ENCODE assay signal across 14 cellular contexts in the genomic region with DNA sequence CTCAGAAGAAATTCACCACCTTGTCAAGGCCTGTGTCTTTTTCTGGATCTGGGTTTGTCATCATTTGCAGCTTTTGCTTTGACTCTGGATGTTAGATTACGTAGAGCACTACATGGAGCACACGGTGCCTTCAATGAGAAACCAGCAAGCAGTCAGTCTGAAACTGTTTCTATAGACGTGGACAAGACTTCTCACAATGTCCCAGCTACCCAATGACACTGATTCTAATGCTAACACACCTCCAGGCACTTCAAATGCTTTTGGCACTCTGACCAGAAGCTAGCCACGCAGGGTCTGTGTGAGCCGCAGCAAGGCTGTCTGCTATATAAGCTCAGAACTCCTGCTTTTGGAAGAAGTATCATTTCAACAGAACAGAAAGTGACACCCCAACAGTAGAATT. TPM values are rescaled to one million over a fixed set of nuclear protein-coding genes. Genes with fewer than 3 reads are reported as not detected.
DNase-seq lines count a peak whose midpoint lies in the region; ATAC-seq and TF ChIP-seq lines count a peak whose summit lies in the region.
"Had no signal": no experiment of that assay in that cellular context is flagged by ENCODE, and none has a peak within 500 bp of the region (broad histone marks: within the 10 kb centered on the region; RNA-seq: fewer than 3 reads in every experiment).

No MANE protein-coding gene starts in this region.

- H3K4me1 Mint-ChIP-seq in activated CD8-positive, alpha-beta T cell treated with anti-CD3 and anti-CD28 coated beads for 36 hours (ENCODE audit: low read depth) = peaks cover 83% of the 10 kb centered on the region
- peaks cover 73% of the 10 kb centered on the region for H3K4me1 Mint-ChIP-seq in activated CD8-positive, alpha-beta T cell treated with anti-CD3 and anti-CD28 coated beads, Interleukin-2, amount 10 ng/mL, durations not matched to agents 7 days and 5 days (ENCODE audit: low read depth)
- H3K4me1 Mint-ChIP-seq in endothelial cell (ENCODE audit: unreplicated experiment) (peaks cover 45% of the 10 kb centered on the region), chondrocyte (ENCODE audit: low read depth) (peaks cover 32% of the 10 kb centered on the region)
- H3K4me1 Mint-ChIP-seq in stimulated activated memory B cell treated with anti-CD40 and anti-IgM and Interleukin-4, amounts not matched to agents 10 μg/mL and 1 μg/mL and 100 μg/mL, for 72 hours = peaks cover 72% of the 10 kb centered on the region

- H3K9me2 ChIP-seq in OCI-LY1 (ENCODE audit: low read depth, low read length) = no peaks in the 10 kb centered on the region

- H3K27ac Mint-ChIP-seq in activated CD8-positive, alpha-beta T cell treated with anti-CD3 and anti-CD28 coated beads for 36 hours = peak overlapping the region; percentile 76
- H3K27ac Mint-ChIP-seq in activated CD8-positive, alpha-beta T cell treated with anti-CD3 and anti-CD28 coated beads, Interleukin-2, amount 10 ng/mL, durations not matched to agents 7 days and 5 days = no peak overlapping the region
- peak overlapping the region; percentile 1 for H3K27ac Mint-ChIP-seq in endothelial cell (ENCODE audit: unreplicated experiment)
- peak overlapping the region; percentile 58 for H3K27ac Mint-ChIP-seq in stimulated activated memory B cell treated with anti-CD40 and anti-IgM and Interleukin-4, amounts not matched to agents 10 μg/mL and 1 μg/mL and 100 μg/mL, for 72 hours
- H3K27ac Mint-ChIP-seq in chondrocyte (ENCODE audit: unreplicated experiment) = no peak overlapping the region

- no peak for TF ChIP-seq CTCF in activated CD8-positive, alpha-beta T cell treated with anti-CD3 and anti-CD28 coated beads for 36 hours (IDR thresholded peaks at IDR 0.05)
- no peak for TF ChIP-seq CTCF in OCI-LY1 (IDR thresholded peaks at IDR 0.05; ENCODE audit: low read length)
- no peak for TF ChIP-seq CTCF in endothelial cell (IDR thresholded peaks at IDR 0.05; ENCODE audit: unreplicated experiment)
- no peak for TF ChIP-seq CTCF in chondrocyte (IDR thresholded peaks at IDR 0.05)

- no peaks in the 10 kb centered on the region for H3F3A ChIP-seq in OCI-LY1 (ENCODE audit: insufficient read depth, low read length)

- CTCF ChIA-PET in activated CD8-positive, alpha-beta T cell treated with anti-CD3 and anti-CD28 coated beads for 36 hours (lab: Charles Lee) = interaction anchor here (0.7 to 2.0 kb wide), 11 partner anchors 9 to 75 kb away, joined by 3 to 14 read pairs (median 4); no protein-coding TSS in a partner anchor
- CTCF ChIA-PET in activated CD8-positive, alpha-beta T cell treated with anti-CD3 and anti-CD28 coated beads, Interleukin-2, amount 10 ng/mL, durations not matched to agents 7 days and 5 days (lab: Charles Lee) = interaction anchor here (0.8 to 5.7 kb wide), 5 partner anchors 8 to 57 kb away, joined by 3 to 34 read pairs (median 5); a partner anchor contains a TSS

- H3K4me3 Mint-ChIP-seq in activated CD8-positive, alpha-beta T cell treated with anti-CD3 and anti-CD28 coated beads for 36 hours = no peak overlapping the region
- H3K4me3 Mint-ChIP-seq in activated CD8-positive, alpha-beta T cell treated with anti-CD3 and anti-CD28 coated beads, Interleukin-2, amount 10 ng/mL, durations not matched to agents 7 days and 5 days = no peak overlapping the region
- H3K4me3 Mint-ChIP-seq in endothelial cell (ENCODE audit: unreplicated experiment) (no peak overlapping the region), chondrocyte (ENCODE audit: unreplicated experiment) (no peak overlapping the region)
- H3K4me3 Mint-ChIP-seq in stimulated activated memory B cell treated with anti-CD40 and anti-IgM and Interleukin-4, amounts not matched to agents 10 μg/mL and 1 μg/mL and 100 μg/mL, for 72 hours = no peak overlapping the region

- peaks cover 37% of the 10 kb centered on the region for H3K4me1 ChIP-seq in OCI-LY1 (ENCODE audit: insufficient read depth, low read length, severe bottlenecking)

- no peak for ATAC-seq in activated CD8-positive, alpha-beta T cell treated with anti-CD3 and anti-CD28 coated beads for 36 hours
- no peak for ATAC-seq in activated CD8-positive, alpha-beta T cell treated with anti-CD3 and anti-CD28 coated beads, Interleukin-2, amount 10 ng/mL, durations not matched to agents 7 days and 5 days
- no peak for ATAC-seq in stimulated activated memory B cell treated with anti-CD40 and anti-IgM and Interleukin-4, amounts not matched to agents 10 μg/mL and 1 μg/mL and 100 μg/mL, for 72 hours

- H3K36me3 ChIP-seq in OCI-LY1 (ENCODE audit: insufficient read depth, low read length) = peaks cover 40% of the 10 kb centered on the region

- H3K9ac ChIP-seq in OCI-LY1 (ENCODE audit: low read length) = no peak overlapping the region

- no peak overlapping the region for H2AFZ ChIP-seq in OCI-LY1 (ENCODE audit: low read length)

- H3K27me3 ChIP-seq in OCI-LY1 (ENCODE audit: insufficient read depth, low read length) = no peaks in the 10 kb centered on the region

- DNase-seq in activated CD8-positive, alpha-beta T cell treated with anti-CD3 and anti-CD28 coated beads for 36 hours = no peak
- DNase-seq in activated CD8-positive, alpha-beta T cell treated with anti-CD3 and anti-CD28 coated beads, Interleukin-2, amount 10 ng/mL, durations not matched to agents 7 days and 5 days = no peak
- no peak for DNase-seq in endothelial cell (ENCODE audit: low spot score)
- DNase-seq in chondrocyte (ENCODE audit: low spot score) = no peak
- DNase-seq in RKO (ENCODE audit: low spot score) = no peak
- DNase-seq in NCI-H187 (lab: John Stamatoyannopoulos, UW) = no peak
- DNase-seq: activated CD4-positive, alpha-beta T cell treated with anti-CD3 and anti-CD28 coated beads, Interleukin-2, amount 50 U/mL, for 48 hours; erythroblast; kidney glomerular epithelial cell; NCI-H2227 treated with DMSO at 0.1 percent for 48 hours; retina; SHP77 treated with DMSO at 0.1 percent for 48 hours had no signal

- H4K20me1 ChIP-seq in OCI-LY1 (ENCODE audit: insufficient read depth, low read length) = no peaks in the 10 kb centered on the region

- H3K4me3 ChIP-seq in OCI-LY1 (ENCODE audit: low read depth, low read length, poor library complexity, severe bottlenecking) = no peak overlapping the region

- H3K27ac ChIP-seq in OCI-LY1 (ENCODE audit: low read depth, low read length, poor library complexity, severe bottlenecking) = peak overlapping the region; percentile 30

- H3K9me3 ChIP-seq in OCI-LY1 (ENCODE audit: low read length) = no peaks in the 10 kb centered on the region

- H3K79me2 ChIP-seq in OCI-LY1 (ENCODE audit: insufficient read depth, low read length) = peaks cover 29% of the 10 kb centered on the region; the same call in 1 of the 2 replicates

- no peak overlapping the region for H3K4me2 ChIP-seq in OCI-LY1 (ENCODE audit: low read length)

- intact Hi-C loops in activated CD8-positive, alpha-beta T cell treated with anti-CD3 and anti-CD28 coated beads for 36 hours (cut with micrococcal nuclease) = no loop called here

- POLR2A ChIA-PET in activated CD8-positive, alpha-beta T cell treated with anti-CD3 and anti-CD28 coated beads for 36 hours (lab: Charles Lee) = interaction anchor here (0.9 to 3.7 kb wide), 11 partner anchors 8 to 56 kb away, joined by 3 to 27 read pairs (median 4); a partner anchor contains a TSS
- POLR2A ChIA-PET in activated CD8-positive, alpha-beta T cell treated with anti-CD3 and anti-CD28 coated beads, Interleukin-2, amount 10 ng/mL, durations not matched to agents 7 days and 5 days (lab: Charles Lee) = interaction anchor here (1.0 to 1.3 kb wide), 2 partner anchors 9 to 30 kb away, joined by 3 read pairs; no protein-coding TSS in a partner anchor

- peaks cover 54% of the 10 kb centered on the region for H3K36me3 Mint-ChIP-seq in activated CD8-positive, alpha-beta T cell treated with anti-CD3 and anti-CD28 coated beads for 36 hours (ENCODE audit: low read depth)
- H3K36me3 Mint-ChIP-seq in activated CD8-positive, alpha-beta T cell treated with anti-CD3 and anti-CD28 coated beads, Interleukin-2, amount 10 ng/mL, durations not matched to agents 7 days and 5 days (ENCODE audit: low read depth) = peaks cover 51% of the 10 kb centered on the region
- H3K36me3 Mint-ChIP-seq in endothelial cell (ENCODE audit: low read depth, unreplicated experiment) (peaks cover 42% of the 10 kb centered on the region), chondrocyte (ENCODE audit: low read depth) (no peaks in the 10 kb centered on the region)
- H3K36me3 Mint-ChIP-seq in stimulated activated memory B cell treated with anti-CD40 and anti-IgM and Interleukin-4, amounts not matched to agents 10 μg/mL and 1 μg/mL and 100 μg/mL, for 72 hours = peaks cover 17% of the 10 kb centered on the region

- no peaks in the 10 kb centered on the region for H3K9me3 Mint-ChIP-seq in activated CD8-positive, alpha-beta T cell treated with anti-CD3 and anti-CD28 coated beads for 36 hours
- no peaks in the 10 kb centered on the region for H3K9me3 Mint-ChIP-seq in activated CD8-positive, alpha-beta T cell treated with anti-CD3 and anti-CD28 coated beads, Interleukin-2, amount 10 ng/mL, durations not matched to agents 7 days and 5 days (ENCODE audit: insufficient read depth)
- no peaks in the 10 kb centered on the region for H3K9me3 Mint-ChIP-seq in endothelial cell (ENCODE audit: unreplicated experiment)
- no peaks in the 10 kb centered on the region for H3K9me3 Mint-ChIP-seq in stimulated activated memory B cell treated with anti-CD40 and anti-IgM and Interleukin-4, amounts not matched to agents 10 μg/mL and 1 μg/mL and 100 μg/mL, for 72 hours
- H3K9me3 Mint-ChIP-seq in chondrocyte (ENCODE audit: low read depth) = no peaks in the 10 kb centered on the region

- H3K27me3 Mint-ChIP-seq in activated CD8-positive, alpha-beta T cell treated with anti-CD3 and anti-CD28 coated beads for 36 hours = no peaks in the 10 kb centered on the region
- H3K27me3 Mint-ChIP-seq in activated CD8-positive, alpha-beta T cell treated with anti-CD3 and anti-CD28 coated beads, Interleukin-2, amount 10 ng/mL, durations not matched to agents 7 days and 5 days (ENCODE audit: low read depth) = no peaks in the 10 kb centered on the region
- H3K27me3 Mint-ChIP-seq in endothelial cell (ENCODE audit: unreplicated experiment) = peaks cover 5% of the 10 kb centered on the region
- H3K27me3 Mint-ChIP-seq in stimulated activated memory B cell treated with anti-CD40 and anti-IgM and Interleukin-4, amounts not matched to agents 10 μg/mL and 1 μg/mL and 100 μg/mL, for 72 hours = no peaks in the 10 kb centered on the region
- no peaks in the 10 kb centered on the region for H3K27me3 Mint-ChIP-seq in chondrocyte (ENCODE audit: low read depth)

RNA-seq across cellular contexts. Expression of a gene that starts 38.2 kb away (rescaled TPM):
- 10 to 100 TPM; 40.8 to 42.6 TPM for total RNA-seq in activated CD8-positive, alpha-beta T cell treated with anti-CD3 and anti-CD28 coated beads for 36 hours
- 10 to 100 TPM; 47.0 to 47.4 TPM for total RNA-seq in activated CD8-positive, alpha-beta T cell treated with anti-CD3 and anti-CD28 coated beads, Interleukin-2, amount 10 ng/mL, durations not matched to agents 7 days and 5 days
- total RNA-seq in endothelial cell (ENCODE audit: unreplicated experiment) (144 TPM), chondrocyte (13.3 to 13.7 TPM (median 13.4 TPM) in 3 replicates)

Comparison
In these comparisons a context has a peak if more than half of its experiments do, and no peak if none do; other contexts are left out.
1. H3K27ac Mint-ChIP-seq: peak in activated CD8-positive, alpha-beta T cell treated with anti-CD3 and anti-CD28 coated beads for 36 hours (single experiment), endothelial cell (single experiment) and stimulated activated memory B cell treated with anti-CD40 and anti-IgM and Interleukin-4, amounts not matched to agents 10 μg/mL and 1 μg/mL and 100 μg/mL, for 72 hours (single experiment); none in activated CD8-positive, alpha-beta T cell treated with anti-CD3 and anti-CD28 coated beads, Interleukin-2, amount 10 ng/mL, durations not matched to agents 7 days and 5 days (single experiment) and chondrocyte (single experiment).